ENCODE assay signal across 1 cellular context in genomic region chr12:121424632-121424992, GRCh38.
TF ChIP-seq lines count a peak whose summit lies in the region.

No MANE protein-coding gene starts in this region.

TF ChIP-seq in K562, 482 proteins besides CTCF, POLR2A, EP300 and RAD21 (continued from another document):
- TF ChIP-seq TOE1 (IDR thresholded peaks at IDR 0.05; ENCODE audit: borderline replicate concordance) (no peak), TOE1 (CRISPR knock-in tag; IDR thresholded peaks at IDR 0.05; ENCODE audit: borderline replicate concordance, low read depth) (no peak), NR1H2 (CRISPR knock-in tag; IDR thresholded peaks at IDR 0.05) (0 out of 2 replicates have a peak, but pooled peaks have one; percentile 55), ETS1 (conservative IDR thresholded peaks at IDR 0.05; ENCODE audit: control insufficient read depth, low read depth, low read length) (no peak)
